In the genomic region with DNA sequence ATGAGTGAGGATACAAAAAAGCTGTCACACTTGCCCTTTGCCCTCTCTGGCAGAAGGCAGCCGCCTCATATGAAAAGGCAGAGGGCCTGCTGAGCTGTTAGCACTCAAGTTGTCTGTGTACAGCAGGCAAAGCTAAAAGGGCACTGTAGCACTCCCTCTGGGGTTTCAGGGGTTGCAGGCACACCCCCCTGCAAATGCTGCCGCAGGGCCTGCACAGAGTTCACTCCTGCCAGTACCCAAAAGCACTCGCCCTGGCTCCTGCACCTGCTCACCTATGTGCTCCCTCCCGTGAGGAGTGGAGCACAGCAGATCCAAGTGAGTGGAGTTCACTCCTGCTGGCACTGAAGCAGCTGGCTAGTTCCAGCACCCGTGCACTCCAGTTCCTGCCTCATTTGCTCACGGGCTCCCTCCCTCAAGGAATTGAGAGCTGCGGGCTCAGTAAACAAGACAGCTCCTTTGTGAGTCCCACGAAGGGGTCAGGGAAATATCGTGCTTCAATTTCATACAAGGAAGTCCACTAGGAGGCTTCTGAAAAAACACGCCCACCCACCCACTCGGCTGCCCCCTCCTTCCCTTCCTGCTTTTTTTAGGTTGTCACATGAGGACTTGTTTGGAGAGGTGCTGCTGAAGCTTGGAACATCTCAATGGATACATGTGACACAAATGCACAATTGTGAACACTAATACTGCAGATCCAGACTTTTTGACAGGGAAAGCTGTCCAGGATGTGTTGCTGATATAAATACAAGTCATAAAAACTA, we compare ENCODE assay signal across 9 cellular contexts. TPM values are rescaled to one million over a fixed set of nuclear protein-coding genes. Genes with fewer than 3 reads are reported as not detected.
DNase-seq lines count a peak whose midpoint lies in the region; ATAC-seq and TF ChIP-seq lines count a peak whose summit lies in the region.
"Had no signal": no experiment of that assay in that cellular context is flagged by ENCODE, and none has a peak within 500 bp of the region (broad histone marks: within the 10 kb centered on the region; RNA-seq: fewer than 3 reads in every experiment).

No MANE protein-coding gene starts in this region.

- ATAC-seq in GM18498 (IDR thresholded peaks at IDR 0.05; ENCODE audit: unreplicated experiment) (peak; percentile 54), GM18867 (IDR thresholded peaks at IDR 0.05; ENCODE audit: unreplicated experiment) (no peak), HG02678 (IDR thresholded peaks at IDR 0.05; ENCODE audit: unreplicated experiment) (no peak)

- TF ChIP-seq CTCF in coronary artery (IDR thresholded peaks at IDR 0.05), result no peak

- peak overlapping the region; percentile 19 to 53 for H3K27ac ChIP-seq in coronary artery
- H3K27ac ChIP-seq: epithelial cell of prostate had no signal

- peak; percentile 42 for DNase-seq in NCI-H2107 (lab: John Stamatoyannopoulos, UW)
- DNase-seq in coronary artery (ENCODE audit: low spot score), result no peak
- peak; percentile 54 to 57 for DNase-seq in lung microvascular endothelial cell (ENCODE audit: low read depth in 2 of 2)
- DNase-seq in stimulated activated CD4-positive, alpha-beta T cell treated with anti-CD3 and anti-CD28 coated beads, Interleukin-4, amount 100 ng/mL, for 1 hour, result no peak
- DNase-seq in activated gamma-delta T cell (lab: John Stamatoyannopoulos, UW), result no peak

- H3K4me3 ChIP-seq in coronary artery, result peak overlapping the region; percentile 44

RNA-seq across cellular contexts. Expression of a gene that starts 9.9 kb away (rescaled TPM):
- total RNA-seq in lung microvascular endothelial cell, result 10.0 and 15.3 TPM in 2 replicates

Comparison
In these comparisons a context has a peak if more than half of its experiments do, and no peak if none do; other contexts are left out.
1. DNase-seq: peak in NCI-H2107 (single experiment) and lung microvascular endothelial cell (2 of 2); none in coronary artery (single experiment), stimulated activated CD4-positive, alpha-beta T cell treated with anti-CD3 and anti-CD28 coated beads, Interleukin-4, amount 100 ng/mL, for 1 hour (single experiment) and activated gamma-delta T cell (single experiment).